ENCODE assay signal across 13 cellular contexts in genomic region chr11:60830478-60831142, GRCh38. TPM values are rescaled to one million over a fixed set of nuclear protein-coding genes. Genes with fewer than 3 reads are reported as not detected.
A peak's percentile ranks its signal among the peaks of the same experiment; 100 is the strongest.
DNase-seq lines count a peak whose midpoint lies in the region; ATAC-seq and TF ChIP-seq lines count a peak whose summit lies in the region.
"Had no signal": no experiment of that assay in that cellular context is flagged by ENCODE, and none has a peak within 500 bp of the region (broad histone marks: within the 10 kb centered on the region; RNA-seq: fewer than 3 reads in every experiment).

No MANE protein-coding gene starts in this region.

- H3K4me3 Mint-ChIP-seq in CD8-positive, alpha-beta T cell, result no peak overlapping the region
- H3K4me3 Mint-ChIP-seq in CD4-positive, alpha-beta T cell, result no peak overlapping the region
- H3K4me3 Mint-ChIP-seq: activated B cell treated with CpG ODN at 0.5 μM for 24 hours, nephron progenitor cell had no signal

- H3K27ac ChIP-seq in CD8-positive, alpha-beta T cell (ENCODE audit: low read depth, low read length), result no peak overlapping the region
- no peak overlapping the region for H3K27ac ChIP-seq in aorta (ENCODE audit: low read depth in 1 of 2, low read length in 2 of 2)
- H3K27ac ChIP-seq in CD4-positive, alpha-beta T cell (ENCODE audit: low read depth, low read length), result no peak overlapping the region
- H3K27ac ChIP-seq: C4-2B, vagina had no signal

- H3K36me3 ChIP-seq in CD8-positive, alpha-beta T cell (ENCODE audit: insufficient read depth, low read length), result no peaks in the 10 kb centered on the region
- H3K36me3 ChIP-seq in aorta (ENCODE audit: control insufficient read depth in 1 of 2, insufficient read depth in 2 of 2, low read length in 1 of 2), result no peaks in the 10 kb centered on the region
- H3K36me3 ChIP-seq: vagina had no signal

- 39 to 43% methylated on average over 10 of the region's 10 CpGs for WGBS in aorta, 2 donors

- no peaks in the 10 kb centered on the region for H3K36me3 Mint-ChIP-seq in CD8-positive, alpha-beta T cell
- no peaks in the 10 kb centered on the region for H3K36me3 Mint-ChIP-seq in CD4-positive, alpha-beta T cell (ENCODE audit: low read depth)

- DNase-seq in CD8-positive, alpha-beta T cell, result peak in 1 of 7 experiments; percentile 5
- DNase-seq in epithelial cell of esophagus (ENCODE audit: low read depth) (peak; percentile 91), aorta (no peak), RPMI8226 (no peak)
- no peak for DNase-seq in CD4-positive, alpha-beta T cell

- no peak for TF ChIP-seq CTCF in CD8-positive, alpha-beta T cell (IDR thresholded peaks at IDR 0.05)
- TF ChIP-seq CTCF in epithelial cell of esophagus (IDR thresholded peaks at IDR 0.05; ENCODE audit: insufficient read depth, low read depth, low read length, missing control alignments), result no peak
- TF ChIP-seq CTCF in CD4-positive, alpha-beta T cell (IDR thresholded peaks at IDR 0.05), result no peak

- H3K27me3 ChIP-seq in CD8-positive, alpha-beta T cell (ENCODE audit: insufficient read depth, low read length), result no peaks in the 10 kb centered on the region
- H3K27me3 ChIP-seq in aorta (ENCODE audit: control insufficient read depth in 1 of 2, insufficient read depth in 2 of 2, low read length in 1 of 2), result no peaks in the 10 kb centered on the region
- H3K27me3 ChIP-seq in CD4-positive, alpha-beta T cell (ENCODE audit: control insufficient read depth, insufficient read depth, low read length), result no peaks in the 10 kb centered on the region
- H3K27me3 ChIP-seq: vagina had no signal

- no peaks in the 10 kb centered on the region for H3K4me1 Mint-ChIP-seq in CD8-positive, alpha-beta T cell (ENCODE audit: low read depth)
- no peaks in the 10 kb centered on the region for H3K4me1 Mint-ChIP-seq in CD4-positive, alpha-beta T cell (ENCODE audit: low read depth)

- H3K27ac Mint-ChIP-seq in CD8-positive, alpha-beta T cell, result no peak overlapping the region
- H3K27ac Mint-ChIP-seq in CD4-positive, alpha-beta T cell, result no peak overlapping the region
- H3K27ac Mint-ChIP-seq: activated B cell treated with CpG ODN at 0.5 μM for 24 hours, nephron progenitor cell had no signal

- CTCF ChIA-PET in CD8-positive, alpha-beta T cell (lab: Charles Lee), result interaction anchor here (0.7 to 8.2 kb wide), 44 partner anchors 9 to 571 kb away, joined by 3 to 163 read pairs (median 6); partner anchors contain the start of genes CCDC86, PRPF19, PTGDR2 and TMEM109
- CTCF ChIA-PET in CD4-positive, alpha-beta T cell (lab: Charles Lee), result interaction anchor here (0.6 to 2.3 kb wide), 25 partner anchors 10 to 686 kb away, joined by 3 to 25 read pairs (median 4); no protein-coding TSS in a partner anchor

- no peaks in the 10 kb centered on the region for H3K9me3 Mint-ChIP-seq in CD8-positive, alpha-beta T cell
- H3K9me3 Mint-ChIP-seq in CD4-positive, alpha-beta T cell, result no peaks in the 10 kb centered on the region
- H3K9me3 Mint-ChIP-seq: activated B cell treated with CpG ODN at 0.5 μM for 24 hours, nephron progenitor cell had no signal

- intact Hi-C loops in CD8-positive, alpha-beta T cell (cut with DNase I, micrococcal nuclease), result loop anchor here (1.0 to 5.0 kb wide), 10 partner anchors 55 to 687 kb away; partner anchors contain the start of gene VWCE (in 1 of the 2)
- intact Hi-C loops in aorta (cut with DNase I), result loop anchor here (1.0 to 5.0 kb wide), 3 partner anchors 69 to 354 kb away; no protein-coding TSS in a partner anchor
- intact Hi-C loops in CD4-positive, alpha-beta T cell (cut with DNase I, micrococcal nuclease), result loop anchor here (1.0 to 2.0 kb wide), 6 partner anchors 57 to 558 kb away; no protein-coding TSS in a partner anchor

- no peaks in the 10 kb centered on the region for H3K9me3 ChIP-seq in CD8-positive, alpha-beta T cell (ENCODE audit: low read length)
- H3K9me3 ChIP-seq in aorta (ENCODE audit: control insufficient read depth, low read length), result no peaks in the 10 kb centered on the region
- H3K9me3 ChIP-seq in CD4-positive, alpha-beta T cell (ENCODE audit: control insufficient read depth, low read length), result no peaks in the 10 kb centered on the region
- H3K9me3 ChIP-seq: vagina had no signal

- POLR2A ChIA-PET in CD8-positive, alpha-beta T cell (lab: Charles Lee), result interaction anchor here (1.4 kb wide), 1 partner anchor 57 kb away, joined by 4 read pairs; no protein-coding TSS in a partner anchor
- POLR2A ChIA-PET in CD4-positive, alpha-beta T cell (lab: Charles Lee), result interaction anchor here (0.7 to 1.3 kb wide), 4 partner anchors 57 to 298 kb away, joined by 3 to 5 read pairs (median 4); no protein-coding TSS in a partner anchor

- no peak overlapping the region for H3K4me3 ChIP-seq in CD8-positive, alpha-beta T cell (ENCODE audit: low read depth, low read length)
- H3K4me3 ChIP-seq in epithelial cell of esophagus (ENCODE audit: low read length) (peak overlapping the region; percentile 4), aorta (ENCODE audit: low read length in 2 of 2) (no peak overlapping the region)
- H3K4me3 ChIP-seq: vagina had no signal

- H3K4me1 ChIP-seq in CD8-positive, alpha-beta T cell (ENCODE audit: insufficient read depth, low read length), result no peaks in the 10 kb centered on the region
- no peaks in the 10 kb centered on the region for H3K4me1 ChIP-seq in aorta (ENCODE audit: control insufficient read depth in 1 of 2, insufficient read depth in 2 of 2, low read length in 2 of 2)
- H3K4me1 ChIP-seq: vagina had no signal

- ATAC-seq in CD8-positive, alpha-beta T cell, result peak; percentile 20
- peak; percentile 16 for ATAC-seq in GM19452 (IDR thresholded peaks at IDR 0.05; ENCODE audit: unreplicated experiment)
- peak; percentile 48 for ATAC-seq in HG03521 (IDR thresholded peaks at IDR 0.05; ENCODE audit: unreplicated experiment)
- ATAC-seq in aorta (ENCODE audit: low FRiP score), result no peak
- ATAC-seq in CD4-positive, alpha-beta T cell (ENCODE audit: poor library complexity), result no peak
- no peak for ATAC-seq in GM18873 (IDR thresholded peaks at IDR 0.05; ENCODE audit: low FRiP score, unreplicated experiment)

- H3K27me3 Mint-ChIP-seq in CD8-positive, alpha-beta T cell (ENCODE audit: low read depth), result peaks cover 6% of the 10 kb centered on the region
- H3K27me3 Mint-ChIP-seq in CD4-positive, alpha-beta T cell, result peaks cover 17% of the 10 kb centered on the region

RNA-seq across cellular contexts. Expression of gene CCDC86, which starts 11.3 kb away (rescaled TPM):
- total RNA-seq in CD8-positive, alpha-beta T cell, result 10 to 100 TPM; 10.8 to 11.9 TPM
- total RNA-seq in aorta, result 10 to 100 TPM; 11.8 to 15.2 TPM
- polyA plus RNA-seq in aorta, result 1 to 10 TPM; 8.1 to 8.2 TPM
- total RNA-seq in CD4-positive, alpha-beta T cell, result 1 to 10 TPM; 8.0 to 9.0 TPM

RNA-seq across cellular contexts. Expression of gene PTGDR2, which starts 25.1 kb away (rescaled TPM):
- total RNA-seq in CD8-positive, alpha-beta T cell, result under 1 TPM; 0.19 to 0.22 TPM
- total RNA-seq in aorta, result under 1 TPM; 0.13 to 0.21 TPM
- polyA plus RNA-seq in aorta, result under 1 TPM; 0.10 to 0.25 TPM
- under 1 TPM; 0.36 TPM for total RNA-seq in CD4-positive, alpha-beta T cell
- total RNA-seq: activated B cell treated with CpG ODN at 0.5 μM for 24 hours, LHCN-M2 had no signal

RNA-seq across cellular contexts. Expression of gene ZP1, which starts 36.7 kb away (rescaled TPM):
- total RNA-seq in CD8-positive, alpha-beta T cell, result not detected
- not detected for total RNA-seq in aorta
- not detected for polyA plus RNA-seq in aorta
- under 1 TPM in 1 of 2 experiments, not detected in 1; 0.20 TPM for total RNA-seq in CD4-positive, alpha-beta T cell
- total RNA-seq: activated B cell treated with CpG ODN at 0.5 μM for 24 hours, vagina had no signal

RNA-seq across cellular contexts. Expression of gene MS4A10, which starts 45.5 kb away (rescaled TPM):
- total RNA-seq in CD8-positive, alpha-beta T cell, result not detected
- not detected for total RNA-seq in aorta
- polyA plus RNA-seq in aorta, result 1 to 10 TPM in 1 of 2 donors, not detected in 1; 5.5 TPM
- not detected for total RNA-seq in CD4-positive, alpha-beta T cell
- total RNA-seq: activated B cell treated with CpG ODN at 0.5 μM for 24 hours, LHCN-M2, vagina had no signal

Comparison
In these comparisons a context has a peak if more than half of its experiments do, and no peak if none do; other contexts are left out.
1. ATAC-seq: peak in CD8-positive, alpha-beta T cell (single experiment), GM19452 (single experiment) and HG03521 (single experiment); none in aorta (single experiment), CD4-positive, alpha-beta T cell (single experiment) and GM18873 (single experiment).